ENCODE assay signal across 19 cellular contexts in genomic region chr7:101576993-101577392, GRCh38. TPM values are rescaled to one million over a fixed set of nuclear protein-coding genes. Genes with fewer than 3 reads are reported as not detected.
DNase-seq lines count a peak whose midpoint lies in the region; ATAC-seq and TF ChIP-seq lines count a peak whose summit lies in the region.
"Had no signal": no experiment of that assay in that cellular context is flagged by ENCODE, and none has a peak within 500 bp of the region (broad histone marks: within the 10 kb centered on the region; RNA-seq: fewer than 3 reads in every experiment).

No MANE protein-coding gene starts in this region.

- H3K27ac Mint-ChIP-seq in activated CD8-positive, alpha-beta memory T cell treated with anti-CD3 and anti-CD28 coated beads, Interleukin-2, amount 10 ng/mL, durations not matched to agents 7 days and 5 days = no peak overlapping the region
- H3K27ac Mint-ChIP-seq in endodermal cell = no peak overlapping the region
- H3K27ac Mint-ChIP-seq: CD8-positive, alpha-beta memory T cell had no signal

- peaks cover 24% of the 10 kb centered on the region for H3K9me3 ChIP-seq in endodermal cell (ENCODE audit: control insufficient read depth, low read length)
- H3K9me3 ChIP-seq: SJSA1 had no signal

- no peaks in the 10 kb centered on the region for H3K4me1 ChIP-seq in endodermal cell (ENCODE audit: control insufficient read depth, insufficient read depth, low read length)
- H3K4me1 ChIP-seq: SJSA1 had no signal

- H3K4me3 ChIP-seq in endodermal cell (ENCODE audit: low read length) = no peak overlapping the region
- H3K4me3 ChIP-seq: SJSA1 had no signal

- peaks cover 16% of the 10 kb centered on the region for H3K27me3 Mint-ChIP-seq in activated CD8-positive, alpha-beta memory T cell treated with anti-CD3 and anti-CD28 coated beads, Interleukin-2, amount 10 ng/mL, durations not matched to agents 7 days and 5 days
- H3K27me3 Mint-ChIP-seq in endodermal cell (ENCODE audit: insufficient read depth) = peaks cover 2% of the 10 kb centered on the region

- no peaks in the 10 kb centered on the region for H3K4me1 Mint-ChIP-seq in activated CD8-positive, alpha-beta memory T cell treated with anti-CD3 and anti-CD28 coated beads, Interleukin-2, amount 10 ng/mL, durations not matched to agents 7 days and 5 days
- peaks cover 11% of the 10 kb centered on the region for H3K4me1 Mint-ChIP-seq in endodermal cell
- H3K4me1 Mint-ChIP-seq: CD8-positive, alpha-beta memory T cell had no signal

- H3K4me3 Mint-ChIP-seq in activated CD8-positive, alpha-beta memory T cell treated with anti-CD3 and anti-CD28 coated beads, Interleukin-2, amount 10 ng/mL, durations not matched to agents 7 days and 5 days = no peak overlapping the region
- H3K4me3 Mint-ChIP-seq in endodermal cell = no peak overlapping the region
- H3K4me3 Mint-ChIP-seq: CD8-positive, alpha-beta memory T cell had no signal

- CTCF ChIA-PET in activated CD8-positive, alpha-beta memory T cell treated with anti-CD3 and anti-CD28 coated beads, Interleukin-2, amount 10 ng/mL, durations not matched to agents 7 days and 5 days (lab: Charles Lee) = no interaction called here

- ATAC-seq in activated CD8-positive, alpha-beta memory T cell treated with anti-CD3 and anti-CD28 coated beads, Interleukin-2, amount 10 ng/mL, durations not matched to agents 7 days and 5 days = no peak
- ATAC-seq in GM21619 (IDR thresholded peaks at IDR 0.05; ENCODE audit: unreplicated experiment) = no peak

- H3K36me3 ChIP-seq in endodermal cell (ENCODE audit: control insufficient read depth, insufficient read depth, low read length) = no peaks in the 10 kb centered on the region
- H3K36me3 ChIP-seq: SJSA1 had no signal

- 91 to 100% methylated on average over 2 to 3 of the region's 3 CpGs for WGBS in endodermal cell (ENCODE audit: insufficient coverage in 1 of 2, insufficient read length in 1 of 2), 2 experiments

- H3K36me3 Mint-ChIP-seq in activated CD8-positive, alpha-beta memory T cell treated with anti-CD3 and anti-CD28 coated beads, Interleukin-2, amount 10 ng/mL, durations not matched to agents 7 days and 5 days = no peaks in the 10 kb centered on the region
- H3K36me3 Mint-ChIP-seq in endodermal cell (ENCODE audit: low read depth) = peaks cover 5% of the 10 kb centered on the region

- peak; percentile 17 for DNase-seq in activated CD8-positive, alpha-beta memory T cell treated with anti-CD3 and anti-CD28 coated beads for 24 hours
- DNase-seq in activated CD8-positive, alpha-beta memory T cell treated with anti-CD3 and anti-CD28 coated beads, Interleukin-2, amount 10 ng/mL, durations not matched to agents 7 days and 5 days = no peak
- DNase-seq in RPMI7951 (ENCODE audit: low read depth) (peak; percentile 43), endodermal cell (peak; percentile 38), ureter (ENCODE audit: low spot score) (peak; percentile 4), kidney glomerular epithelial cell (lab: John Stamatoyannopoulos, UW) (no peak), GOT3 (lab: John Stamatoyannopoulos, UW) (no peak)
- DNase-seq: CD8-positive, alpha-beta memory T cell; Kasumi-1; NCI-H1436; NCI-H2081 treated with DMSO at 0.1 percent for 48 hours; NCI-H2227 treated with DMSO at 0.1 percent for 48 hours; NCI-H524 treated with DMSO at 0.1 percent for 48 hours; SW 1271 had no signal

- H3K9ac ChIP-seq in endodermal cell (ENCODE audit: extremely low read depth, low read length, poor library complexity, severe bottlenecking) = no peak overlapping the region

- H3K27ac ChIP-seq in endodermal cell (ENCODE audit: low read depth, low read length) = no peak overlapping the region
- H3K27ac ChIP-seq: 22Rv1, RWPE1, SJSA1 had no signal

- no peaks in the 10 kb centered on the region for H3K9me3 Mint-ChIP-seq in activated CD8-positive, alpha-beta memory T cell treated with anti-CD3 and anti-CD28 coated beads, Interleukin-2, amount 10 ng/mL, durations not matched to agents 7 days and 5 days (ENCODE audit: low read depth)
- peaks cover 35% of the 10 kb centered on the region for H3K9me3 Mint-ChIP-seq in endodermal cell

- no peak for TF ChIP-seq CTCF in endodermal cell (conservative IDR thresholded peaks at IDR 0.05)

- H3K27me3 ChIP-seq in endodermal cell (ENCODE audit: control insufficient read depth, insufficient read depth, low read length, poor library complexity, severe bottlenecking) = no peaks in the 10 kb centered on the region

RNA-seq across cellular contexts. Expression of gene MYL10, which starts 52.1 kb away (rescaled TPM):
- total RNA-seq in activated CD8-positive, alpha-beta memory T cell treated with anti-CD3 and anti-CD28 coated beads, Interleukin-2, amount 10 ng/mL, durations not matched to agents 7 days and 5 days = not detected
- 0.20 TPM in 1 of 2 replicates, not detected in the other for total RNA-seq in RPMI7951 (2014; rRNA removed; shearing (Covaris generic))
- total RNA-seq in endodermal cell = not detected
- polyA plus RNA-seq in endodermal cell (2013, experiment 1 of 2) = not detected
- polyA plus RNA-seq in endodermal cell (2013, experiment 2 of 2) = not detected
- not detected for total RNA-seq in ureter
- total RNA-seq: CD8-positive, alpha-beta memory T cell; OCI-LY7; SJSA1 had no signal
- polyA plus RNA-seq: CD8-positive, alpha-beta memory T cell had no signal

Comparison
In these comparisons a context has a peak if more than half of its experiments do, and no peak if none do; other contexts are left out.
1. DNase-seq: peak in activated CD8-positive, alpha-beta memory T cell treated with anti-CD3 and anti-CD28 coated beads for 24 hours (single experiment), RPMI7951 (single experiment), endodermal cell (single experiment) and ureter (single experiment); none in activated CD8-positive, alpha-beta memory T cell treated with anti-CD3 and anti-CD28 coated beads, Interleukin-2, amount 10 ng/mL, durations not matched to agents 7 days and 5 days (single experiment), kidney glomerular epithelial cell (single experiment) and GOT3 (single experiment).